8 cellular contexts compared by ENCODE assay signal in the genomic region with DNA sequence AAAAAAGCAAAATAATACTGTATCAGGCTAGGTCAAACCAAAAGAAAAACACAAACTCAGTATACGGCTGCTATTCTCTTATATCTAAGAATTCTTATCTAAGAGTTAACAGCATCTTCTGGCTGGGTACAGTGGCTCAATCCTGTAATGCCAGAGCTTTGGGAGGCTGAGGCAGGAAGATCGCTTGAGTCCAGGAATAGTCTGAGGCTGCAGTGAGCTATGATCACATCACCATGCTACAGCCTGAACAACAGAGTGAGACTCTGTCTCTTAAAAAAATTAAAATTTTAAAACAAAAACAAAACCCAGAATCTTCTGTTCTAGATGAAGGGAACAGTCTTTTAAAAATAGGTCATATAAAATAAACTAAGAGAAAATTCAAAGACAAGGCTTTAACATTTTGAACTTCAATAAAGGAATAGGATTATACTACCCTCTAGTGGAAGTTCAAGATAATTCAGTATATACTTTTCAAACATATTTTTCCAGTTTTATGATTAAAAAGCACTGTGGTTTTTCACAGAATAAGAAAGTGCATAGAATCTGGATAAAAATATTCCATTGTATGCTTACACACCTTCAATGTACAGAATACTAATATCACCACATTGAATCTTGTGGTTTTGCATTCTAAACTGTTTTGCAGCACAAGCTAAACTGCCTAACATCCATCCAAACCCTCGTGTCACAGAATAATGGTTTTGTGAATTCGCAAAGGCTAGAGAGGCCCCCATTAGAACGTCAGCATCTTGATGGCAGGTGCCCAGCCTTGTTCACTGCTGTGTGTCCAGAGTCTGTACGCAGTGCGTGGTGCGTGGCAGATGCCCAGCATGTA. TPM values are rescaled to one million over a fixed set of nuclear protein-coding genes. Genes with fewer than 3 reads are reported as not detected.
DNase-seq lines count a peak whose midpoint lies in the region; ATAC-seq, FAIRE-seq and TF ChIP-seq lines count a peak whose summit lies in the region.

No MANE protein-coding gene starts in this region.

- no peaks in the 10 kb centered on the region for H3F3A ChIP-seq in PC-3 (ENCODE audit: low read length, unreplicated experiment)

- no peaks in the 10 kb centered on the region for H3K27me3 Mint-ChIP-seq in natural killer cell (ENCODE audit: low read depth in 2 of 2)
- H3K27me3 Mint-ChIP-seq in natural killer cell treated with Interleukin-12 subunit alpha and Interleukin-12 subunit beta and Interleukin-15 and Interleukin-18, amount 100 ng/mL, for 72 hours: no peaks in the 10 kb centered on the region

- H3K4me2 ChIP-seq in PC-3 (ENCODE audit: low read length): no peak overlapping the region
- H3K4me2 ChIP-seq in parathyroid adenoma (ENCODE audit: low read length): no peak overlapping the region

- DNase-seq in natural killer cell (no peak), PC-3 (peak; percentile 48), substantia nigra (lab: John Stamatoyannopoulos, UW) (no peak)
- DNase-seq in natural killer cell treated with Interleukin-12 subunit alpha and Interleukin-12 subunit beta and Interleukin-15 and Interleukin-18, amount 100 ng/mL, for 72 hours (ENCODE audit: low spot score): no peak
- DNase-seq in activated CD4-positive, alpha-beta T cell treated with anti-CD3 and anti-CD28 coated beads, Interleukin-2, amount 50 U/mL, for 4 hours: no peak
- no peak for DNase-seq in stimulated activated CD4-positive, alpha-beta T cell treated with anti-CD3 and anti-CD28 coated beads, Interleukin-4, amount 100 ng/mL, for 1 hour

- H3K9me2 ChIP-seq in PC-3 (replicated peaks; ENCODE audit: low read length): no peaks in the 10 kb centered on the region

- no peaks in the 10 kb centered on the region for H4K20me1 ChIP-seq in PC-3 (ENCODE audit: low read length)

- H3K36me3 ChIP-seq in PC-3 (ENCODE audit: low read depth, low read length) (no peaks in the 10 kb centered on the region), parathyroid adenoma (ENCODE audit: control insufficient read depth, insufficient read depth, low read length) (no peaks in the 10 kb centered on the region)

- H3K27ac Mint-ChIP-seq in natural killer cell: no peak overlapping the region
- no peak overlapping the region for H3K27ac Mint-ChIP-seq in natural killer cell treated with Interleukin-12 subunit alpha and Interleukin-12 subunit beta and Interleukin-15 and Interleukin-18, amount 100 ng/mL, for 72 hours

- intact Hi-C loops in natural killer cell (cut with micrococcal nuclease): loop anchor here (1.0 to 10.0 kb wide), 4 partner anchors 116 to 511 kb away; no protein-coding TSS in a partner anchor
- intact Hi-C loops in PC-3 (cut with micrococcal nuclease): loop anchor here (5.0 to 10.0 kb wide), 2 partner anchors 116 to 379 kb away; partner anchors contain the start of gene JARID2

- H3K79me2 ChIP-seq in PC-3 (ENCODE audit: low read length) (no peaks in the 10 kb centered on the region; the same call in 1 of the 2 replicates), parathyroid adenoma (peaks cover 4% of the 10 kb centered on the region)

- CTCF ChIA-PET in PC-3 (lab: Charles Lee): interaction anchor here (0.6 kb wide), 1 partner anchor 203 kb away, joined by 3 read pairs; no protein-coding TSS in a partner anchor

- peaks cover 9% of the 10 kb centered on the region for H3K36me3 Mint-ChIP-seq in natural killer cell
- no peaks in the 10 kb centered on the region for H3K36me3 Mint-ChIP-seq in natural killer cell treated with Interleukin-12 subunit alpha and Interleukin-12 subunit beta and Interleukin-15 and Interleukin-18, amount 100 ng/mL, for 72 hours

- H3K9me3 ChIP-seq in PC-3 (ENCODE audit: low read length) (no peaks in the 10 kb centered on the region), parathyroid adenoma (ENCODE audit: control insufficient read depth, low read length) (no peaks in the 10 kb centered on the region)

- H3K4me3 Mint-ChIP-seq in natural killer cell: no peak overlapping the region
- H3K4me3 Mint-ChIP-seq in natural killer cell treated with Interleukin-12 subunit alpha and Interleukin-12 subunit beta and Interleukin-15 and Interleukin-18, amount 100 ng/mL, for 72 hours: no peak overlapping the region

- FAIRE-seq in endometrium (lab: Jason Lieb, UNC): peak; percentile 99

- BruUV-seq in PC-3 (replicated peaks; lab: Mats Ljungman, UMichigan): no TSS peak

- peaks cover 26 to 54% of the 10 kb centered on the region in 2 donors for H3K4me1 Mint-ChIP-seq in natural killer cell
- H3K4me1 Mint-ChIP-seq in natural killer cell treated with Interleukin-12 subunit alpha and Interleukin-12 subunit beta and Interleukin-15 and Interleukin-18, amount 100 ng/mL, for 72 hours (ENCODE audit: low read depth in 2 of 2): peaks cover 22 to 37% of the 10 kb centered on the region in 2 donors

- H3K4me1 ChIP-seq in PC-3 (ENCODE audit: insufficient read depth, low read length) (peaks cover 9% of the 10 kb centered on the region), parathyroid adenoma (peaks cover 9% of the 10 kb centered on the region)

- H3K4me3 ChIP-seq in PC-3 (ENCODE audit: low read length) (no peak overlapping the region), parathyroid adenoma (ENCODE audit: low read depth, low read length) (no peak overlapping the region)

- H3K9ac ChIP-seq in PC-3 (ENCODE audit: low read length) (no peak overlapping the region), parathyroid adenoma (no peak overlapping the region)

- POLR2A ChIA-PET in PC-3 (lab: Charles Lee; ENCODE audit: unreplicated experiment): no interaction called here

- no peaks in the 10 kb centered on the region for H3K9me3 Mint-ChIP-seq in natural killer cell
- H3K9me3 Mint-ChIP-seq in natural killer cell treated with Interleukin-12 subunit alpha and Interleukin-12 subunit beta and Interleukin-15 and Interleukin-18, amount 100 ng/mL, for 72 hours: no peaks in the 10 kb centered on the region

- ATAC-seq in natural killer cell (peak; percentile 42 to 57 (median 51)), PC-3 (no peak)
- ATAC-seq in natural killer cell treated with Interleukin-12 subunit alpha and Interleukin-12 subunit beta and Interleukin-15 and Interleukin-18, amount 100 ng/mL, for 72 hours: no peak

- no peaks in the 10 kb centered on the region for H3K27me3 ChIP-seq in PC-3 (ENCODE audit: low read length)
- H3K27me3 ChIP-seq in parathyroid adenoma (ENCODE audit: control insufficient read depth, insufficient read depth, low read length): no peaks in the 10 kb centered on the region

- H2AFZ ChIP-seq in PC-3 (ENCODE audit: low read length) (no peak overlapping the region), parathyroid adenoma (no peak overlapping the region)

- peak; percentile 88 for TF ChIP-seq CTCF in natural killer cell (IDR thresholded peaks at IDR 0.05)
- TF ChIP-seq CTCF in PC-3 (conservative IDR thresholded peaks at IDR 0.05; ENCODE audit: low read depth, low read length): peak; percentile 74
- peak; percentile 75 for TF ChIP-seq CTCF in parathyroid adenoma (IDR thresholded peaks at IDR 0.05)

- H3K27ac ChIP-seq in PC-3 (ENCODE audit: low read length): no peak overlapping the region
- no peak overlapping the region for H3K27ac ChIP-seq in parathyroid adenoma
- H3K27ac ChIP-seq in substantia nigra (ENCODE audit: low read depth, low read length, poor library complexity, severe bottlenecking): no peak overlapping the region

RNA-seq across cellular contexts. Expression of gene DTNBP1, which starts 39.3 kb away (rescaled TPM):
- total RNA-seq in natural killer cell (10 to 100 TPM; 31.6 to 42.2 (median 38.4) TPM), PC-3 (2014; rRNA removed) (7.9 and 9.8 TPM in 2 replicates)
- 10 to 100 TPM; 21.5 to 32.6 TPM for total RNA-seq in natural killer cell treated with Interleukin-12 subunit alpha and Interleukin-12 subunit beta and Interleukin-15 and Interleukin-18, amount 100 ng/mL, for 72 hours

Comparison
In these comparisons a context has a peak if more than half of its experiments do, and no peak if none do; other contexts are left out.
1. ATAC-seq: peak in natural killer cell (3 of 3); none in natural killer cell treated with Interleukin-12 subunit alpha and Interleukin-12 subunit beta and Interleukin-15 and Interleukin-18, amount 100 ng/mL, for 72 hours (0 of 2) and PC-3 (single experiment).
2. Peak in every context shown above with its lines, with median percentiles within 50 percentile points of each other: CTCF ChIP-seq.